ENCODE assay signal across 25 cellular contexts in the genomic region with DNA sequence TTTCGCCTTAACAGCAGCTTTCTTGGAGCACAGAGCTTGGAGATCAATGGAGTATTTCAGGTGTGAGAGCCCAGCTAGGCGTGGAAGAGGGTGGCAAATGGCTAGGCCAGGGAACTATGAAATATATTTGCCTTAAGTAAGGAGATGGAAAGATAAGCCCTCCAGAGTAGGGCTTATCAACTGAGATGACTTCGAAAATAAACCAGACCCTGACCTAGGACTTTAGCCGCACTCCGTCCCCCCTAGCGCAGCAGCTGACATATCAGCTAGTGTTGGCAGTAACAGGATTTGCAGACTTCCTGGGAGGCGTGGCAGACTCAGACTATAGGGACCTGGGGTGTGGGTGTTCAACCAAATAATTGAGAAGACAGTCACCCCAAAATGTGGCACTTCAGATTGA.
DNase-seq lines count a peak whose midpoint lies in the region; TF ChIP-seq lines count a peak whose summit lies in the region.
"Had no signal": no experiment of that assay in that cellular context is flagged by ENCODE, and none has a peak within 500 bp of the region (broad histone marks: within the 10 kb centered on the region; RNA-seq: fewer than 3 reads in every experiment).

No MANE protein-coding gene starts in this region.

- no peak overlapping the region for H3K23ac ChIP-seq in H9 (ENCODE audit: insufficient read length, low read depth, low read length)

- H3K36me3 Mint-ChIP-seq in immature natural killer cell (peaks cover 0 to 7% (median 4%) of the 10 kb centered on the region in 3 donors), H9 (ENCODE audit: insufficient read depth in 1 of 3, low read depth in 3 of 3) (no peaks in the 10 kb centered on the region)

- H3T11ph ChIP-seq in H9 (ENCODE audit: low read length), result no peak overlapping the region

- H4K91ac ChIP-seq in H9 (ENCODE audit: insufficient read length, low read depth, low read length), result no peak overlapping the region

- no peak overlapping the region for H3K4me3 ChIP-seq in hepatocyte
- H3K4me3 ChIP-seq: BLaER1, GM23248, HAP-1, MG63, PC-9 had no signal

- H3K27me3 Mint-ChIP-seq in immature natural killer cell (ENCODE audit: low read depth in 3 of 3) (peaks cover 0 to 2% (median 0%) of the 10 kb centered on the region in 3 donors), H9 (ENCODE audit: low read depth) (peaks cover 3% of the 10 kb centered on the region; the same call in 1 of the 2 replicates)
- H3K27me3 Mint-ChIP-seq: CD4-positive, CD25-positive, alpha-beta regulatory T cell had no signal

- no peak overlapping the region for H2BK5ac ChIP-seq in H9 (ENCODE audit: insufficient read length, low read length)

- H3K27ac ChIP-seq in RWPE1, result peak overlapping the region; percentile 10; the same call in 1 of the 2 replicates
- peak overlapping the region; percentile 34 for H3K27ac ChIP-seq in hepatocyte
- H3K27ac ChIP-seq in temporal lobe (ENCODE audit: low read depth, low read length), result peak overlapping the region; percentile 15
- no peak overlapping the region for H3K27ac ChIP-seq in H9 (ENCODE audit: insufficient read length, low read depth, low read length)
- H3K27ac ChIP-seq: BLaER1, GM23248, PC-9 had no signal

- H2BK12ac ChIP-seq in H9 (ENCODE audit: insufficient read length, low read depth, low read length), result no peak overlapping the region

- H2AK5ac ChIP-seq in H9 (ENCODE audit: insufficient read length, low read length), result no peak overlapping the region

- no peaks in the 10 kb centered on the region for H3K23me2 ChIP-seq in H9 (ENCODE audit: insufficient read length, low read depth, low read length, poor library complexity, severe bottlenecking)

- H3K4me3 Mint-ChIP-seq in immature natural killer cell (no peak overlapping the region), H9 (no peak overlapping the region)
- H3K4me3 Mint-ChIP-seq: CD4-positive, CD25-positive, alpha-beta regulatory T cell; HFFc6 had no signal

- no peaks in the 10 kb centered on the region for H3K36me3 ChIP-seq in hepatocyte (replicated peaks; ENCODE audit: insufficient read depth, low read depth)
- H3K36me3 ChIP-seq: HAP-1 had no signal

- no peak overlapping the region for H4K8ac ChIP-seq in H9 (replicated peaks; ENCODE audit: insufficient read length, low read depth, low read length)

- POLR2A ChIA-PET in RWPE1 (lab: Yijun Ruan, JAX; ENCODE audit: low non-redundant PET), result no interaction called here

- peaks cover 5 to 6% of the 10 kb centered on the region in 2 donors for H3K4me1 Mint-ChIP-seq in immature natural killer cell
- H3K4me1 Mint-ChIP-seq in H9, result peaks cover 35 to 37% of the 10 kb centered on the region in 2 experiments
- H3K4me1 Mint-ChIP-seq: CD4-positive, CD25-positive, alpha-beta regulatory T cell had no signal

- 52% methylated on average over 7 of the region's 7 CpGs for WGBS in hepatocyte (ENCODE audit: low lambda C conversion rate, missing lambda C conversion rate)
- no CpG with 5 or more reads among the region's 7 CpGs for whole genome bisulfite sequencing in H9 (ENCODE audit: extremely low coverage, insufficient read length, low lambda C conversion rate)

- no peak overlapping the region for H3K18ac ChIP-seq in H9 (ENCODE audit: insufficient read length, low read depth, low read length)

- H3K9me3 Mint-ChIP-seq in immature natural killer cell (no peaks in the 10 kb centered on the region), H9 (no peaks in the 10 kb centered on the region)
- H3K9me3 Mint-ChIP-seq: HFFc6 had no signal

- CTCF ChIA-PET in RWPE1 (lab: Yijun Ruan, JAX), result no interaction called here

- H3K56ac ChIP-seq in H9 (ENCODE audit: insufficient read length, low read depth, low read length), result no peak overlapping the region

- H2AFZ ChIP-seq in hepatocyte, result no peak overlapping the region
- H2AFZ ChIP-seq in H9 (ENCODE audit: low read length), result no peak overlapping the region
- H2AFZ ChIP-seq: GM23248, PC-9 had no signal

- peak; percentile 20 for DNase-seq in ELF-1 (ENCODE audit: low read depth, low spot score)
- DNase-seq in RWPE1 (ENCODE audit: low spot score), result no peak
- DNase-seq in hepatocyte (ENCODE audit: low spot score), result no peak
- DNase-seq in immature natural killer cell, result no peak
- DNase-seq in H9, result no peak
- no peak for DNase-seq in epidermal melanocyte (ENCODE audit: insufficient read length, low spot score)
- DNase-seq: 8988T; ACHN; CD4-positive, CD25-positive, alpha-beta regulatory T cell; GM23248; HFFc6; KG1; MG63; NCI-H1105 treated with DMSO at 0.1 percent for 48 hours; NCI-H146; NCI-H1930; NCI-H2107; NCI-H446; NCI-H524 treated with DMSO at 0.1 percent for 48 hours; NCI-H774; PC-9; SHP77 had no signal

- TF ChIP-seq CTCF in RWPE1 (conservative IDR thresholded peaks at IDR 0.05; ENCODE audit: low read depth) (no peak), hepatocyte (IDR thresholded peaks at IDR 0.05; ENCODE audit: poor library complexity) (no peak), H9 (conservative IDR thresholded peaks at IDR 0.05) (no peak)

- H3K9ac ChIP-seq in H9 (ENCODE audit: extremely low read depth, insufficient read length, low read length), result no peak overlapping the region
- H3K9ac ChIP-seq: BLaER1, GM23248 had no signal

- H3K14ac ChIP-seq in H9 (ENCODE audit: insufficient read depth, low read length), result no peak overlapping the region

- H3K27ac Mint-ChIP-seq in immature natural killer cell (no peak overlapping the region), H9 (no peak overlapping the region)
- H3K27ac Mint-ChIP-seq: CD4-positive, CD25-positive, alpha-beta regulatory T cell had no signal

- no peaks in the 10 kb centered on the region for H3K79me1 ChIP-seq in H9 (ENCODE audit: insufficient read depth, low read depth, low read length, poor library complexity, severe bottlenecking)

- H2BK15ac ChIP-seq in H9 (ENCODE audit: low read depth, low read length), result no peak overlapping the region

- H3K9me2 ChIP-seq in hepatocyte (replicated peaks; ENCODE audit: insufficient read depth), result no peaks in the 10 kb centered on the region

- no peak overlapping the region for H2BK120ac ChIP-seq in H9 (ENCODE audit: low read depth, low read length, poor library complexity, severe bottlenecking)

- H3K79me2 ChIP-seq in hepatocyte, result no peaks in the 10 kb centered on the region
- H3K79me2 ChIP-seq in H9 (ENCODE audit: insufficient read depth, low read length), result no peaks in the 10 kb centered on the region

- no peaks in the 10 kb centered on the region for H3K9me3 ChIP-seq in hepatocyte (ENCODE audit: low read depth)
- H3K9me3 ChIP-seq in H9 (ENCODE audit: control insufficient read depth, low read depth, low read length), result no peaks in the 10 kb centered on the region
- H3K9me3 ChIP-seq: BLaER1, HAP-1, MG63 had no signal

- H3K4me2 ChIP-seq in hepatocyte (no peak overlapping the region), H9 (ENCODE audit: insufficient read depth, insufficient read length, low read length) (no peak overlapping the region)
- H3K4me2 ChIP-seq: BLaER1, PC-9 had no signal

- H3K4ac ChIP-seq in H9 (ENCODE audit: low read depth, low read length), result no peak overlapping the region

- H4K5ac ChIP-seq in H9 (ENCODE audit: insufficient read length, low read depth, low read length), result no peak overlapping the region

- H3K4me1 ChIP-seq in hepatocyte (ENCODE audit: insufficient read depth), result peaks cover 53% of the 10 kb centered on the region
- peaks cover 5% of the 10 kb centered on the region; the same call in 1 of the 2 replicates for H3K4me1 ChIP-seq in H9 (ENCODE audit: insufficient read depth, low read length)
- H3K4me1 ChIP-seq: BLaER1 had no signal

- H3K27me3 ChIP-seq in hepatocyte, result no peaks in the 10 kb centered on the region
- no peaks in the 10 kb centered on the region for H3K27me3 ChIP-seq in H9 (ENCODE audit: insufficient read depth, low read length)
- H3K27me3 ChIP-seq: BLaER1, MG63 had no signal

- H2BK20ac ChIP-seq in H9 (ENCODE audit: low read depth, low read length, poor library complexity, severe bottlenecking), result no peak overlapping the region

- H4K20me1 ChIP-seq in hepatocyte (ENCODE audit: insufficient read depth, poor library complexity, severe bottlenecking) (no peaks in the 10 kb centered on the region), H9 (ENCODE audit: control insufficient read depth, insufficient read depth, insufficient read length) (no peaks in the 10 kb centered on the region)
